In genomic region chr15:63156086-63156707, GRCh38 we compare ENCODE assay signal across 8 cellular contexts. TPM values are rescaled to one million over a fixed set of nuclear protein-coding genes. Genes with fewer than 3 reads are reported as not detected.
A peak's percentile ranks its signal among the peaks of the same experiment; 100 is the strongest.
DNase-seq lines count a peak whose midpoint lies in the region; ATAC-seq and TF ChIP-seq lines count a peak whose summit lies in the region.

No MANE protein-coding gene starts in this region.

- H3K4me3 ChIP-seq in BLaER1 treated with 17β-estradiol and CSF1 and Interleukin-3, amounts not matched to agents 10 nM and 100 nM, result peak overlapping the region; percentile 76 to 90 (median 82)

- H3K4me1 ChIP-seq in BLaER1 treated with 17β-estradiol and CSF1 and Interleukin-3, amounts not matched to agents 10 nM and 100 nM, result peaks cover 12 to 56% (median 21%) of the 10 kb centered on the region in 10 experiments

- H3K27me3 Mint-ChIP-seq in chondrocyte (ENCODE audit: low read depth), result no peaks in the 10 kb centered on the region

- H3K27ac Mint-ChIP-seq in chondrocyte (ENCODE audit: unreplicated experiment), result peak overlapping the region; percentile 100

- H3K4me2 ChIP-seq in BLaER1 treated with 17β-estradiol and CSF1 and Interleukin-3, amounts not matched to agents 10 nM and 100 nM, result peak overlapping the region; percentile 71 to 93 (median 86)

- no peaks in the 10 kb centered on the region for H3K9me3 Mint-ChIP-seq in chondrocyte (ENCODE audit: low read depth)

- H3K36me3 Mint-ChIP-seq in chondrocyte (ENCODE audit: low read depth), result peaks cover 20% of the 10 kb centered on the region

- H3K9ac ChIP-seq in BLaER1 treated with 17β-estradiol and CSF1 and Interleukin-3, amounts not matched to agents 10 nM and 100 nM, result peak overlapping the region; percentile 90 to 99 (median 95)

- no peak for ATAC-seq in HG03097 (IDR thresholded peaks at IDR 0.05; ENCODE audit: low FRiP score, unreplicated experiment)
- no peak for ATAC-seq in GM19035 (IDR thresholded peaks at IDR 0.05; ENCODE audit: unreplicated experiment)

- peak overlapping the region; percentile 86 to 99 (median 95) for H3K27ac ChIP-seq in BLaER1 treated with 17β-estradiol and CSF1 and Interleukin-3, amounts not matched to agents 10 nM and 100 nM

- H3K4me1 Mint-ChIP-seq in chondrocyte (ENCODE audit: low read depth), result peaks cover 28% of the 10 kb centered on the region

- H3K36me3 ChIP-seq in BLaER1 treated with 17β-estradiol and CSF1 and Interleukin-3, amounts not matched to agents 10 nM and 100 nM, result peaks cover 35 to 47% (median 44%) of the 10 kb centered on the region in 11 experiments

- peaks cover 0 to 42% (median 8%) of the 10 kb centered on the region in 11 experiments; a peak in 9 of 22 replicates for H4K20me1 ChIP-seq in BLaER1 treated with 17β-estradiol and CSF1 and Interleukin-3, amounts not matched to agents 10 nM and 100 nM

- H3K9me3 ChIP-seq in BLaER1 treated with 17β-estradiol and CSF1 and Interleukin-3, amounts not matched to agents 10 nM and 100 nM (replicated peaks in 1 of 11), result peaks cover 0 to 8% (median 0%) of the 10 kb centered on the region in 11 experiments; a peak in 3 of 22 replicates

- DNase-seq in Kasumi-1 (lab: John Stamatoyannopoulos, UW), result peak; percentile 7 to 46
- DNase-seq in chondrocyte (ENCODE audit: low spot score), result no peak
- DNase-seq in midbrain (lab: John Stamatoyannopoulos, UW), result peak; percentile 35
- DNase-seq in UCSD-AML1 (lab: John Stamatoyannopoulos, UW; ENCODE audit: unreplicated experiment), result no peak
- DNase-seq in H4 (ENCODE audit: low spot score), result no peak

- no peaks in the 10 kb centered on the region for H3K27me3 ChIP-seq in BLaER1 treated with 17β-estradiol and CSF1 and Interleukin-3, amounts not matched to agents 10 nM and 100 nM

- H3K4me3 Mint-ChIP-seq in chondrocyte (ENCODE audit: unreplicated experiment), result peak overlapping the region; percentile 98

- TF ChIP-seq CTCF in chondrocyte (IDR thresholded peaks at IDR 0.05), result peak; percentile 72

RNA-seq across cellular contexts. Expression of gene RPS27L, which starts 1.1 kb away (rescaled TPM):
- 211 to 242 TPM (median 221 TPM) in 3 replicates for total RNA-seq in chondrocyte
- 73.3 and 148 TPM in 2 replicates for total RNA-seq in H4 (2014; rRNA removed; shearing (Covaris generic))

RNA-seq across cellular contexts. Expression of gene RAB8B, which starts 33.2 kb away (rescaled TPM):
- total RNA-seq in chondrocyte, result 27.6 to 34.8 TPM (median 32.7 TPM) in 3 replicates
- total RNA-seq in H4 (2014; rRNA removed; shearing (Covaris generic)), result 21.4 and 35.4 TPM in 2 replicates

RNA-seq across cellular contexts. Expression of gene LACTB, which starts 34.5 kb away (rescaled TPM):
- 19.4 to 22.4 TPM (median 20.7 TPM) in 3 replicates for total RNA-seq in chondrocyte
- 25.0 and 34.3 TPM in 2 replicates for total RNA-seq in H4 (2014; rRNA removed; shearing (Covaris generic))

Comparison
In these comparisons a context has a peak if more than half of its experiments do, and no peak if none do; other contexts are left out.
1. DNase-seq: peak in Kasumi-1 (2 of 2) and midbrain (single experiment); none in chondrocyte (single experiment), UCSD-AML1 (single experiment) and H4 (single experiment).